ENCODE assay signal across 8 cellular contexts in genomic region chr11:58578136-58578634, GRCh38. TPM values are rescaled to one million over a fixed set of nuclear protein-coding genes. Genes with fewer than 3 reads are reported as not detected.
DNase-seq lines count a peak whose midpoint lies in the region; ATAC-seq and TF ChIP-seq lines count a peak whose summit lies in the region.

No MANE protein-coding gene starts in this region.

- DNase-seq in EL (peak; percentile 98), OCI-LY7 (ENCODE audit: low spot score) (peak; percentile 97), epithelial cell of esophagus (ENCODE audit: low read depth) (peak; percentile 98), midbrain (lab: John Stamatoyannopoulos, UW) (peak; percentile 98)
- peak; percentile 91 for DNase-seq in activated T-cell treated with anti-CD3 and anti-CD28 coated beads, Interleukin-2, amount 50 U/mL, for 1 hour
- DNase-seq in stimulated activated CD8-positive, alpha-beta memory T cell treated with anti-CD3 and anti-CD28 coated beads, Interleukin-15, amount 100 ng/mL, for 48 hours (ENCODE audit: low read depth in 2 of 2), result peak; percentile 80 to 82

- CTCF ChIA-PET in OCI-LY7 (lab: Charles Lee; ENCODE audit: unreplicated experiment), result no interaction called here

- H3K36me3 Mint-ChIP-seq in IgD-negative memory B cell, result peaks cover 3% of the 10 kb centered on the region

- POLR2A ChIA-PET in OCI-LY7 (lab: Charles Lee), result interaction anchor here (1.3 to 2.8 kb wide), 5 partner anchors 10 to 53 kb away, joined by 4 to 12 read pairs (median 5); no protein-coding TSS in a partner anchor

- H3K9me3 ChIP-seq in OCI-LY7 (ENCODE audit: low read length), result no peaks in the 10 kb centered on the region

- peaks cover 74% of the 10 kb centered on the region for H3K79me2 ChIP-seq in OCI-LY7 (ENCODE audit: insufficient read depth, low read depth, low read length)

- peaks cover 41 to 63% (median 49%) of the 10 kb centered on the region in 3 donors for H3K4me1 Mint-ChIP-seq in IgD-negative memory B cell

- H3K4me3 ChIP-seq in OCI-LY7 (ENCODE audit: low read depth, low read length, poor library complexity, severe bottlenecking), result peak overlapping the region; percentile 79
- H3K4me3 ChIP-seq in epithelial cell of esophagus (ENCODE audit: low read length), result peak overlapping the region; percentile 94

- H3K4me2 ChIP-seq in OCI-LY7 (ENCODE audit: low read length), result peak overlapping the region; percentile 96

- H2AFZ ChIP-seq in OCI-LY7 (ENCODE audit: low read length), result peak overlapping the region; percentile 28; the same call in 1 of the 2 replicates

- ATAC-seq in HG03342 (IDR thresholded peaks at IDR 0.05; ENCODE audit: unreplicated experiment), result no peak

- peak overlapping the region; percentile 99 to 100 (median 99) for H3K27ac Mint-ChIP-seq in IgD-negative memory B cell

- H4K20me1 ChIP-seq in OCI-LY7 (ENCODE audit: insufficient read depth, low read length), result peaks cover 33% of the 10 kb centered on the region

- peaks cover 44% of the 10 kb centered on the region for H3K4me1 ChIP-seq in OCI-LY7 (ENCODE audit: insufficient read depth, low read length, poor library complexity, severe bottlenecking)

- H3K27me3 Mint-ChIP-seq in IgD-negative memory B cell, result no peaks in the 10 kb centered on the region

- no peak for TF ChIP-seq CTCF in OCI-LY7 (conservative IDR thresholded peaks at IDR 0.05; ENCODE audit: low read length)
- TF ChIP-seq CTCF in epithelial cell of esophagus (IDR thresholded peaks at IDR 0.05; ENCODE audit: insufficient read depth, low read depth, low read length, missing control alignments), result no peak

- H3K9me2 ChIP-seq in OCI-LY7 (ENCODE audit: insufficient read depth, low read length), result no peaks in the 10 kb centered on the region

- peaks cover 31% of the 10 kb centered on the region for H3K36me3 ChIP-seq in OCI-LY7 (ENCODE audit: insufficient read depth, low read length)

- BruUV-seq in OCI-LY7 (replicated peaks; lab: Mats Ljungman, UMichigan), result no TSS peak

- intact Hi-C loops in OCI-LY7 (cut with micrococcal nuclease; ENCODE audit: unreplicated experiment), result loop anchor here (1.0 to 5.0 kb wide), 9 partner anchors 209 to 1251 kb away; partner anchors contain the start of genes FAM111B, OSBP, SELENOH and ZDHHC5

- H3K9me3 Mint-ChIP-seq in IgD-negative memory B cell, result no peaks in the 10 kb centered on the region

- H3K27ac ChIP-seq in OCI-LY7 (ENCODE audit: low read depth, low read length, poor library complexity, severe bottlenecking), result peak overlapping the region; percentile 95

- H3K4me3 Mint-ChIP-seq in IgD-negative memory B cell, result peak overlapping the region; percentile 94 to 99 (median 98)

RNA-seq across cellular contexts. Expression of gene ZFP91, which starts 0.7 kb away (rescaled TPM):
- 6.3 TPM for polyA plus RNA-seq in IgD-negative memory B cell
- 36.9 and 38.7 TPM in 2 replicates for total RNA-seq in OCI-LY7 (2014; rRNA removed; shearing (Covaris generic))
- 50.9 and 60.5 TPM in 2 replicates for total RNA-seq in OCI-LY7 (2022)

RNA-seq across cellular contexts. Expression of gene LPXN, which starts 2.5 kb away (rescaled TPM):
- polyA plus RNA-seq in IgD-negative memory B cell, result 141 TPM
- total RNA-seq in OCI-LY7 (2014; rRNA removed; shearing (Covaris generic)), result 64.1 and 79.3 TPM in 2 replicates
- total RNA-seq in OCI-LY7 (2022), result 129 and 130 TPM in 2 replicates

RNA-seq across cellular contexts. Expression of gene CNTF, which starts 44.3 kb away (rescaled TPM):
- polyA plus RNA-seq in IgD-negative memory B cell, result 0.11 TPM
- 3.1 and 3.4 TPM in 2 replicates for total RNA-seq in OCI-LY7 (2014; rRNA removed; shearing (Covaris generic))
- total RNA-seq in OCI-LY7 (2022), result 3.3 and 3.5 TPM in 2 replicates
